In genomic region chr1:2251363-2251762, GRCh38 we compare ENCODE assay signal across 14 cellular contexts. TPM values are rescaled to one million over a fixed set of nuclear protein-coding genes. Genes with fewer than 3 reads are reported as not detected.
DNase-seq lines count a peak whose midpoint lies in the region; FAIRE-seq and TF ChIP-seq lines count a peak whose summit lies in the region.
"Had no signal": no experiment of that assay in that cellular context is flagged by ENCODE, and none has a peak within 500 bp of the region (broad histone marks: within the 10 kb centered on the region; RNA-seq: fewer than 3 reads in every experiment).

No MANE protein-coding gene starts in this region.

- no peak for DNase-seq in endodermal cell
- DNase-seq in prostate gland (ENCODE audit: low spot score), result no peak
- DNase-seq in GDM1 (lab: John Stamatoyannopoulos, UW), result no peak
- DNase-seq in HTR-8/SVneo (ENCODE audit: insufficient read length, low spot score), result no peak
- no peak for DNase-seq in NCI-H526 treated with DMSO at 0.1 percent for 48 hours (lab: John Stamatoyannopoulos, UW)
- DNase-seq in NCI-H2196 (lab: John Stamatoyannopoulos, UW; ENCODE audit: unreplicated experiment), result no peak
- DNase-seq: amniotic stem cell, NCI-H524, occipital lobe, PC-3 had no signal

- H3K27ac Mint-ChIP-seq in IgD-negative memory B cell (peak overlapping the region in 2 of 3 donors; percentile 50 to 85), endodermal cell (peak overlapping the region; percentile 85)

- peaks cover 1% of the 10 kb centered on the region for H3K36me3 Mint-ChIP-seq in IgD-negative memory B cell
- H3K36me3 Mint-ChIP-seq in endodermal cell (ENCODE audit: low read depth), result no peaks in the 10 kb centered on the region

- 0 out of 22 replicates have a peak overlapping the region, but pooled peaks of 3 of the 11 experiments have one; percentile 8 to 21 (median 17) for H3K9ac ChIP-seq in BLaER1 treated with 17β-estradiol and CSF1 and Interleukin-3, amounts not matched to agents 10 nM and 100 nM
- no peak overlapping the region for H3K9ac ChIP-seq in endodermal cell (ENCODE audit: extremely low read depth, low read length, poor library complexity, severe bottlenecking)

- peak overlapping the region in 10 of 11 experiments; percentile 43 to 95 (median 68); a peak in 14 of 22 replicates for H3K4me2 ChIP-seq in BLaER1 treated with 17β-estradiol and CSF1 and Interleukin-3, amounts not matched to agents 10 nM and 100 nM

- intact Hi-C loops in prostate gland (cut with DNase I), result no loop called here

- H3K36me3 ChIP-seq in BLaER1 treated with 17β-estradiol and CSF1 and Interleukin-3, amounts not matched to agents 10 nM and 100 nM, result peaks cover 16 to 72% (median 30%) of the 10 kb centered on the region in 11 experiments; a peak in 20 of 22 replicates
- H3K36me3 ChIP-seq in endodermal cell (ENCODE audit: control insufficient read depth, insufficient read depth, low read length) (peaks cover 12% of the 10 kb centered on the region), prostate gland (no peaks in the 10 kb centered on the region)

- TF ChIP-seq CTCF in endodermal cell (conservative IDR thresholded peaks at IDR 0.05) (no peak), prostate gland (IDR thresholded peaks at IDR 0.05) (no peak)

- H3K4me1 Mint-ChIP-seq in IgD-negative memory B cell, result peaks cover 13 to 50% (median 31%) of the 10 kb centered on the region in 3 donors
- H3K4me1 Mint-ChIP-seq in endodermal cell, result peaks cover 24% of the 10 kb centered on the region

- H3K9me3 Mint-ChIP-seq in IgD-negative memory B cell (peaks cover 0 to 1% (median 0%) of the 10 kb centered on the region in 3 donors), endodermal cell (peaks cover 3% of the 10 kb centered on the region)
- H3K9me3 Mint-ChIP-seq: memory B cell had no signal

- peaks cover 62 to 95% (median 91%) of the 10 kb centered on the region in 11 experiments for H4K20me1 ChIP-seq in BLaER1 treated with 17β-estradiol and CSF1 and Interleukin-3, amounts not matched to agents 10 nM and 100 nM

- FAIRE-seq in HTR-8/SVneo (lab: Jason Lieb, UNC), result no peak

- H3K4me3 Mint-ChIP-seq in IgD-negative memory B cell (peak overlapping the region in 1 of 4 donors; percentile 67), endodermal cell (no peak overlapping the region)

- WGBS in endodermal cell (ENCODE audit: insufficient coverage in 1 of 2, insufficient read length in 1 of 2), 2 experiments, result 87 to 90% methylated on average over 8 to 14 of the region's 14 CpGs
- 44% methylated on average over 13 of the region's 14 CpGs for WGBS in prostate gland

- no peak for TF ChIP-seq POLR2A in prostate gland (IDR thresholded peaks at IDR 0.05)

- no peak overlapping the region for H3K4me3 ChIP-seq in BLaER1 treated with 17β-estradiol and CSF1 and Interleukin-3, amounts not matched to agents 10 nM and 100 nM
- no peak overlapping the region for H3K4me3 ChIP-seq in endodermal cell (ENCODE audit: low read length)
- H3K4me3 ChIP-seq in prostate gland, result no peak overlapping the region

- peak overlapping the region in 2 of 11 experiments; percentile 88 to 96; a peak in 2 of 22 replicates for H3K27ac ChIP-seq in BLaER1 treated with 17β-estradiol and CSF1 and Interleukin-3, amounts not matched to agents 10 nM and 100 nM
- H3K27ac ChIP-seq in endodermal cell (ENCODE audit: low read depth, low read length), result no peak overlapping the region
- peak overlapping the region; percentile 82 to 95 for H3K27ac ChIP-seq in prostate gland
- H3K27ac ChIP-seq: HL-60 had no signal

- H3K27me3 Mint-ChIP-seq in IgD-negative memory B cell (no peaks in the 10 kb centered on the region), endodermal cell (ENCODE audit: insufficient read depth) (no peaks in the 10 kb centered on the region)
- H3K27me3 Mint-ChIP-seq: memory B cell had no signal

- peaks cover 19 to 43% (median 31%) of the 10 kb centered on the region in 11 experiments for H3K9me3 ChIP-seq in BLaER1 treated with 17β-estradiol and CSF1 and Interleukin-3, amounts not matched to agents 10 nM and 100 nM (replicated peaks in 1 of 11)
- H3K9me3 ChIP-seq in endodermal cell (ENCODE audit: control insufficient read depth, low read length) (peaks cover 11% of the 10 kb centered on the region), prostate gland (no peaks in the 10 kb centered on the region)

- no peaks in the 10 kb centered on the region for H3K27me3 ChIP-seq in BLaER1 treated with 17β-estradiol and CSF1 and Interleukin-3, amounts not matched to agents 10 nM and 100 nM
- H3K27me3 ChIP-seq in endodermal cell (ENCODE audit: control insufficient read depth, insufficient read depth, low read length, poor library complexity, severe bottlenecking) (no peaks in the 10 kb centered on the region), prostate gland (replicated peaks; ENCODE audit: insufficient read depth) (no peaks in the 10 kb centered on the region)

- H3K4me1 ChIP-seq in BLaER1 treated with 17β-estradiol and CSF1 and Interleukin-3, amounts not matched to agents 10 nM and 100 nM, result peaks cover 75 to 98% (median 94%) of the 10 kb centered on the region in 10 experiments
- H3K4me1 ChIP-seq in endodermal cell (ENCODE audit: control insufficient read depth, insufficient read depth, low read length) (peaks cover 13% of the 10 kb centered on the region), prostate gland (replicated peaks) (peaks cover 62% of the 10 kb centered on the region)

RNA-seq across cellular contexts. Expression of gene SKI, which starts 23.2 kb away (rescaled TPM):
- polyA plus RNA-seq in IgD-negative memory B cell, result 0.78 TPM
- total RNA-seq in endodermal cell (10 to 100 TPM; 65.4 to 79.2 TPM), prostate gland (100 to 1,000 TPM in 1 of 2 donors, 10 to 100 TPM in 1; 46.2 to 114 TPM)
- 39.9 TPM for polyA plus RNA-seq in endodermal cell (2013, experiment 1 of 2)
- polyA plus RNA-seq in endodermal cell (2013, experiment 2 of 2), result 37.7 TPM

RNA-seq across cellular contexts. Expression of gene FAAP20, which starts 56.8 kb away (rescaled TPM):
- 78.2 TPM for polyA plus RNA-seq in IgD-negative memory B cell
- total RNA-seq in endodermal cell (100 to 1,000 TPM; 126 to 154 TPM), prostate gland (10 to 100 TPM; 55.9 to 70.4 TPM)
- 91.8 TPM for polyA plus RNA-seq in endodermal cell (2013, experiment 1 of 2)
- 88.9 TPM for polyA plus RNA-seq in endodermal cell (2013, experiment 2 of 2)
